ENCODE assay signal across 17 cellular contexts in the genomic region with DNA sequence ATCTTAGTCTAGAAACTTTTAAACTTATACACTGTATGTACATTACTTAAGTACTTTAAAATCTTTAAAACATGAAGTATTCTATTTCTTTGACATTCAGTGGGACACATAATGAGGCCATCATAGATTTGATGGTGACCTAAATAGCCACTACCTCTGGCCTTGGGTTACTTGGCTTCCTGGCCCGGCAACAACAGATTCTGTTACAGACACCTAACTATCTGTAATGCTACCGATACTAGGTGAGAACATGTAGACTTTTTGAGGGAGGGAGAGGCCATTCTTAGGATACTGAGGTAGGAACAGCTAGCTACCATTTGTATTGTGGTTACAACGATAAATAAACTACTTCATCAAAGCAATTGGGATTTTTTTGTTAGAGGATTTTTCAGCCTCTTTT.
A peak's percentile ranks its signal among the peaks of the same experiment; 100 is the strongest.
DNase-seq lines count a peak whose midpoint lies in the region; ATAC-seq and TF ChIP-seq lines count a peak whose summit lies in the region.
"Had no signal": no experiment of that assay in that cellular context is flagged by ENCODE, and none has a peak within 500 bp of the region (broad histone marks: within the 10 kb centered on the region; RNA-seq: fewer than 3 reads in every experiment).

No MANE protein-coding gene starts in this region.

- no peaks in the 10 kb centered on the region for H3K27me3 ChIP-seq in right atrium auricular region
- no peaks in the 10 kb centered on the region for H3K27me3 ChIP-seq in left ventricle myocardium inferior (ENCODE audit: low read depth)
- H3K27me3 ChIP-seq in right cardiac atrium (ENCODE audit: control insufficient read depth, insufficient read depth) = no peaks in the 10 kb centered on the region
- H3K27me3 ChIP-seq in skeletal muscle tissue (ENCODE audit: control insufficient read depth in 3 of 3, insufficient read depth in 3 of 3, low read length in 3 of 3) = no peaks in the 10 kb centered on the region
- H3K27me3 ChIP-seq: BLaER1 had no signal

- H3K36me3 ChIP-seq in right atrium auricular region (no peaks in the 10 kb centered on the region), left ventricle myocardium inferior (peaks cover 17% of the 10 kb centered on the region), skeletal muscle tissue (ENCODE audit: control insufficient read depth in 3 of 3, insufficient read depth in 3 of 3, low read length in 3 of 3) (peaks cover 0 to 4% (median 2%) of the 10 kb centered on the region in 3 donors)
- H3K36me3 ChIP-seq: HAP-1 had no signal

- no peak overlapping the region for H3K4me3 ChIP-seq in right atrium auricular region
- no peak overlapping the region for H3K4me3 ChIP-seq in left ventricle myocardium inferior
- H3K4me3 ChIP-seq in right cardiac atrium (ENCODE audit: low read length) = no peak overlapping the region
- no peak overlapping the region for H3K4me3 ChIP-seq in skeletal muscle tissue (ENCODE audit: low read length in 3 of 3)
- H3K4me3 ChIP-seq: BLaER1, HAP-1 had no signal

- TF ChIP-seq CTCF in right atrium auricular region (IDR thresholded peaks at IDR 0.05) (no peak), left ventricle myocardium inferior (IDR thresholded peaks at IDR 0.05; ENCODE audit: borderline replicate concordance) (no peak)

- H3K9ac ChIP-seq in skeletal muscle tissue (ENCODE audit: low read depth in 1 of 3, low read length in 3 of 3) = peak overlapping the region in 1 of 3 donors; percentile 39
- H3K9ac ChIP-seq: BLaER1 had no signal

- H3K9me3 ChIP-seq in right atrium auricular region (no peaks in the 10 kb centered on the region), left ventricle myocardium inferior (replicated peaks) (no peaks in the 10 kb centered on the region), right cardiac atrium (ENCODE audit: control insufficient read depth, low read length) (no peaks in the 10 kb centered on the region), skeletal muscle tissue (ENCODE audit: control insufficient read depth in 3 of 3, low read length in 3 of 3) (no peaks in the 10 kb centered on the region)
- H3K9me3 ChIP-seq: Caco-2, HAP-1 had no signal

- peak; percentile 59 for ATAC-seq in Right ventricle myocardium inferior
- no peak for ATAC-seq in right cardiac atrium
- ATAC-seq: CD8-positive, alpha-beta T cell had no signal

- peaks cover 0 to 19% of the 10 kb centered on the region in 2 donors for H3K4me1 ChIP-seq in right atrium auricular region
- H3K4me1 ChIP-seq in left ventricle myocardium inferior = peaks cover 35% of the 10 kb centered on the region
- peaks cover 5% of the 10 kb centered on the region for H3K4me1 ChIP-seq in right cardiac atrium (ENCODE audit: control insufficient read depth, insufficient read depth, low read length)
- peaks cover 9 to 23% (median 17%) of the 10 kb centered on the region in 3 donors for H3K4me1 ChIP-seq in skeletal muscle tissue (ENCODE audit: control insufficient read depth in 3 of 3, insufficient read depth in 3 of 3, low read length in 3 of 3)
- H3K4me1 ChIP-seq: BLaER1, Caco-2, HAP-1 had no signal

- DNase-seq in Right ventricle myocardium inferior (ENCODE audit: missing footprints) (no peak), right atrium auricular region (ENCODE audit: low spot score) (no peak), left ventricle myocardium inferior (no peak), right cardiac atrium (no peak), NCI-H2196 (lab: John Stamatoyannopoulos, UW; ENCODE audit: unreplicated experiment) (no peak)
- DNase-seq: Caco-2; CD4-positive, CD25-positive, alpha-beta regulatory T cell; CD8-positive, alpha-beta T cell; DMS153; DND-41; GOT3; HFFc6 had no signal

- H3K27ac ChIP-seq in right atrium auricular region (peak overlapping the region in 1 of 2 donors; percentile 25), left ventricle myocardium inferior (replicated peaks) (peak overlapping the region; percentile 60), right cardiac atrium (ENCODE audit: low read length) (no peak overlapping the region), skeletal muscle tissue (ENCODE audit: low read depth, low read length) (peak overlapping the region; percentile 61)
- H3K27ac ChIP-seq: 22Rv1, BLaER1, C4-2B had no signal

- intact Hi-C loops in Right ventricle myocardium inferior (cut with DNase I) = loop anchor here (10.0 kb wide), 1 partner anchor 153 kb away; a partner anchor contains a TSS
- intact Hi-C loops in left ventricle myocardium inferior (cut with micrococcal nuclease) = no loop called here
- intact Hi-C loops in right cardiac atrium (cut with DNase I) = no loop called here

- WGBS in right cardiac atrium = 70% methylated on average over 3 of the region's 3 CpGs
